In genomic region chr19:17946965-17947784, GRCh38 we compare ENCODE assay signal across 8 cellular contexts. TPM values are rescaled to one million over a fixed set of nuclear protein-coding genes. Genes with fewer than 3 reads are reported as not detected.
DNase-seq lines count a peak whose midpoint lies in the region; ATAC-seq, FAIRE-seq and TF ChIP-seq lines count a peak whose summit lies in the region.

No MANE protein-coding gene starts in this region.

- peaks cover 5% of the 10 kb centered on the region for H3K36me3 Mint-ChIP-seq in activated CD8-positive, alpha-beta T cell treated with anti-CD3 and anti-CD28 coated beads for 36 hours (ENCODE audit: low read depth)

- peaks cover 27% of the 10 kb centered on the region for H3K27me3 Mint-ChIP-seq in activated CD8-positive, alpha-beta T cell treated with anti-CD3 and anti-CD28 coated beads for 36 hours

- peak overlapping the region; percentile 54 for H3K4me3 ChIP-seq in BE2C (ENCODE audit: low read depth, low read length)
- H3K4me3 ChIP-seq in right atrium auricular region, result peak overlapping the region; percentile 77 to 83
- H3K4me3 ChIP-seq in skeletal muscle tissue (ENCODE audit: low read length in 3 of 3), result peak overlapping the region; percentile 69 to 75 (median 72)

- POLR2A ChIA-PET in activated CD8-positive, alpha-beta T cell treated with anti-CD3 and anti-CD28 coated beads for 36 hours (lab: Charles Lee), result interaction anchor here (1.0 to 4.7 kb wide), 6 partner anchors 11 to 88 kb away, joined by 3 to 23 read pairs (median 4); partner anchors contain the start of genes CCDC124, RPL18A and SLC5A5

- H3K9me3 Mint-ChIP-seq in activated CD8-positive, alpha-beta T cell treated with anti-CD3 and anti-CD28 coated beads for 36 hours, result no peaks in the 10 kb centered on the region

- peak overlapping the region; percentile 94 for H3K27ac Mint-ChIP-seq in activated CD8-positive, alpha-beta T cell treated with anti-CD3 and anti-CD28 coated beads for 36 hours

- intact Hi-C loops in activated CD8-positive, alpha-beta T cell treated with anti-CD3 and anti-CD28 coated beads for 36 hours (cut with micrococcal nuclease), result loop anchor here (2.0 kb wide), 1 partner anchor 50 kb away; no protein-coding TSS in a partner anchor

- H3K4me1 Mint-ChIP-seq in activated CD8-positive, alpha-beta T cell treated with anti-CD3 and anti-CD28 coated beads for 36 hours (ENCODE audit: low read depth), result peaks cover 51% of the 10 kb centered on the region

- H3K27me3 ChIP-seq in BE2C (peaks cover 24% of the 10 kb centered on the region), right atrium auricular region (peaks cover 14 to 20% of the 10 kb centered on the region in 2 donors), skeletal muscle tissue (ENCODE audit: control insufficient read depth in 3 of 3, insufficient read depth in 3 of 3, low read length in 3 of 3) (peaks cover 28 to 34% (median 32%) of the 10 kb centered on the region in 3 donors)

- TF ChIP-seq CTCF in BE2C (IDR thresholded peaks at IDR 0.05; ENCODE audit: low read depth, low read length) (no peak), right atrium auricular region (IDR thresholded peaks at IDR 0.05) (peak in 1 of 2 donors; percentile 8)
- TF ChIP-seq CTCF in activated CD8-positive, alpha-beta T cell treated with anti-CD3 and anti-CD28 coated beads for 36 hours (IDR thresholded peaks at IDR 0.05), result no peak

- H3K36me3 ChIP-seq in BE2C, result peaks cover 14% of the 10 kb centered on the region; the same call in 1 of the 2 replicates
- peaks cover 10% of the 10 kb centered on the region for H3K36me3 ChIP-seq in right atrium auricular region
- H3K36me3 ChIP-seq in skeletal muscle tissue (ENCODE audit: control insufficient read depth in 3 of 3, insufficient read depth in 3 of 3, low read length in 3 of 3), result peaks cover 0 to 3% (median 0%) of the 10 kb centered on the region in 3 donors

- peak; percentile 57 for FAIRE-seq in GM19239 (lab: Jason Lieb, UNC)

- H3K4me1 ChIP-seq in BE2C (peaks cover 20% of the 10 kb centered on the region), right atrium auricular region (peaks cover 0 to 48% of the 10 kb centered on the region in 2 donors), skeletal muscle tissue (ENCODE audit: control insufficient read depth in 3 of 3, insufficient read depth in 3 of 3, low read length in 3 of 3) (peaks cover 12 to 35% (median 31%) of the 10 kb centered on the region in 3 donors)

- peak; percentile 30 for ATAC-seq in HG03354 (IDR thresholded peaks at IDR 0.05; ENCODE audit: poor library complexity, severe bottlenecking, unreplicated experiment)
- ATAC-seq in activated CD8-positive, alpha-beta T cell treated with anti-CD3 and anti-CD28 coated beads for 36 hours, result peak; percentile 45

- peak overlapping the region in 1 of 2 donors; percentile 64 for H3K27ac ChIP-seq in right atrium auricular region
- H3K27ac ChIP-seq in skeletal muscle tissue (ENCODE audit: low read depth, low read length), result no peak overlapping the region

- peak overlapping the region; percentile 77 for H3K4me3 Mint-ChIP-seq in activated CD8-positive, alpha-beta T cell treated with anti-CD3 and anti-CD28 coated beads for 36 hours

- DNase-seq in BE2C (no peak), GM19239 (ENCODE audit: insufficient read length, low spot score) (no peak), right atrium auricular region (ENCODE audit: low spot score) (no peak), SW480 (ENCODE audit: low spot score) (no peak), NCI-H128 (lab: John Stamatoyannopoulos, UW; ENCODE audit: unreplicated experiment) (no peak)
- DNase-seq in activated CD8-positive, alpha-beta T cell treated with anti-CD3 and anti-CD28 coated beads for 36 hours, result peak; percentile 66

- H3K9me3 ChIP-seq in BE2C (no peaks in the 10 kb centered on the region), right atrium auricular region (no peaks in the 10 kb centered on the region), skeletal muscle tissue (ENCODE audit: control insufficient read depth in 3 of 3, low read length in 3 of 3) (no peaks in the 10 kb centered on the region)

- peak overlapping the region in 2 of 3 donors; percentile 68 to 69 for H3K9ac ChIP-seq in skeletal muscle tissue (ENCODE audit: low read depth in 1 of 3, low read length in 3 of 3)

- CTCF ChIA-PET in activated CD8-positive, alpha-beta T cell treated with anti-CD3 and anti-CD28 coated beads for 36 hours (lab: Charles Lee), result interaction anchor here (0.7 to 10.0 kb wide), 8 partner anchors 9 to 141 kb away, joined by 3 to 90 read pairs (median 8); partner anchors contain the start of gene CCDC124

RNA-seq across cellular contexts. Expression of gene CCDC124, which starts 14.4 kb away (rescaled TPM):
- polyA plus RNA-seq in BE2C (2012; ENCODE audit: insufficient read depth, insufficient read length, low read depth), result 355 TPM
- 100 to 1,000 TPM; 120 to 129 TPM for total RNA-seq in activated CD8-positive, alpha-beta T cell treated with anti-CD3 and anti-CD28 coated beads for 36 hours
- 10 to 100 TPM; 56.7 to 65.5 TPM for total RNA-seq in right atrium auricular region
- total RNA-seq in skeletal muscle tissue, result 15.7 TPM

RNA-seq across cellular contexts. Expression of gene KCNN1, which starts 19.7 kb away (rescaled TPM):
- polyA plus RNA-seq in BE2C (2012; ENCODE audit: insufficient read depth, insufficient read length, low read depth), result 9.5 TPM
- 1 to 10 TPM in 1 of 2 experiments, under 1 TPM in 1; 0.25 to 1.7 TPM for total RNA-seq in activated CD8-positive, alpha-beta T cell treated with anti-CD3 and anti-CD28 coated beads for 36 hours
- total RNA-seq in right atrium auricular region (under 1 TPM; 0.56 to 0.63 TPM), skeletal muscle tissue (0.52 TPM)
